ENCODE assay signal across 18 cellular contexts in genomic region chr15:58240191-58240932, GRCh38.
DNase-seq lines count a peak whose midpoint lies in the region; ATAC-seq lines count a peak whose summit lies in the region.
"Had no signal": no experiment of that assay in that cellular context is flagged by ENCODE, and none has a peak within 500 bp of the region (broad histone marks: within the 10 kb centered on the region; RNA-seq: fewer than 3 reads in every experiment).

No MANE protein-coding gene starts in this region.

- ATAC-seq in left lobe of liver (peak; percentile 11), HG03196 (IDR thresholded peaks at IDR 0.05; ENCODE audit: unreplicated experiment) (no peak)
- ATAC-seq: A549, GM23338 had no signal

- no peaks in the 10 kb centered on the region for H3K27me3 ChIP-seq in H7 (ENCODE audit: control insufficient read depth, insufficient read depth, low read length)
- H3K27me3 ChIP-seq: SJCRH30 had no signal

- in situ Hi-C loops in G401 (cut with HindIII; ENCODE audit: low sequenced_read_pairs) = no loop called here

- DNase-seq in NCI-H2171 treated with DMSO at 0.1 percent for 48 hours (lab: John Stamatoyannopoulos, UW) = peak; percentile 39
- DNase-seq in NCI-H2171 (lab: John Stamatoyannopoulos, UW) = no peak
- peak; percentile 80 for DNase-seq in G401 (ENCODE audit: low spot score)
- DNase-seq in NCI-H748 treated with DMSO at 0.1 percent for 48 hours (lab: John Stamatoyannopoulos, UW) = peak; percentile 4
- DNase-seq in left lobe of liver (ENCODE audit: low spot score) = no peak
- DNase-seq in effector CD4-positive, alpha-beta T cell = no peak
- no peak for DNase-seq in H7
- DNase-seq: COR-L47, DMS79, KBM-7, NCI-H1092, NCI-H226, NCI-H774, SW 1271 had no signal

- H3K36me3 ChIP-seq in H7 (replicated peaks; ENCODE audit: control insufficient read depth, insufficient read depth, low read length) = no peaks in the 10 kb centered on the region
- H3K36me3 ChIP-seq: SJCRH30 had no signal

- no peak overlapping the region for H3K4me3 ChIP-seq in H7 (ENCODE audit: insufficient read depth, low read depth, low read length)
- H3K4me3 ChIP-seq: A549, GM23338, SJCRH30 had no signal

Comparison
In these comparisons a context has a peak if more than half of its experiments do, and no peak if none do; other contexts are left out.
1. DNase-seq: peak in NCI-H2171 treated with DMSO at 0.1 percent for 48 hours (single experiment), G401 (single experiment) and NCI-H748 treated with DMSO at 0.1 percent for 48 hours (single experiment); none in NCI-H2171 (single experiment), left lobe of liver (single experiment), effector CD4-positive, alpha-beta T cell (single experiment) and H7 (single experiment).